21 cellular contexts compared by ENCODE assay signal in the genomic region with DNA sequence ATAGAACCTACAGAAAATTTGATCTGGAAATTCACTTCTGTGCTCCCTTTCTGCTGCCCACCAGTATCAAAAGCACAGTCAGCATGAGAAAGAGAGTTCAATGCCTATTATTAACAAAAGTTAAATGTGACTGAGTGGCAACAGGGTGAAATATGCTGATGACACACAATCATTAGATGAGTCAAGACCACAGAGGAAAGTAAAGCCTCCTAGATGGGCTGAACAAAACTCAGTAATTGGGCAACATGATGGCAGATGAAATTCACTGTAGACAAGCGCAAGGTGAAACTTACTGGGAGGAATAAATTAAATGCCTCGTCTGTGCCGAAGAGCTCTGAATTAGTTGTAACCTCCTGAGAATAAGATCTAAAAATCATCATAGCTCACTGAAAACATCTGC.
"Had no signal": no experiment of that assay in that cellular context is flagged by ENCODE, and none has a peak within 500 bp of the region (broad histone marks: within the 10 kb centered on the region; RNA-seq: fewer than 3 reads in every experiment).

No MANE protein-coding gene starts in this region.

- ATAC-seq: activated naive CD4-positive, alpha-beta T cell treated with anti-CD3 and anti-CD28 coated beads, Interleukin-2, amount 50 U/mL, for 72 hours; gastroesophageal sphincter; heart right ventricle; left ventricle myocardium superior; right cardiac atrium had no signal

- H3K27ac ChIP-seq: adrenal gland, esophagus muscularis mucosa, gastroesophageal sphincter, heart right ventricle, skin epidermis, tibial nerve, uterus had no signal

- H3K4me3 ChIP-seq: adrenal gland, esophagus muscularis mucosa, gastroesophageal sphincter, heart right ventricle, skin epidermis, tibial nerve, uterus had no signal

- FAIRE-seq: astrocyte had no signal

- H3K36me3 ChIP-seq: adrenal gland, esophagus muscularis mucosa, gastroesophageal sphincter, heart right ventricle, tibial nerve, uterus had no signal

- H3K27me3 ChIP-seq: adrenal gland, esophagus muscularis mucosa, gastroesophageal sphincter, tibial nerve, uterus had no signal

- H3K9me3 ChIP-seq: adrenal gland, esophagus muscularis mucosa, gastroesophageal sphincter, uterus had no signal

- DNase-seq: activated B cell treated with CpG ODN at 0.5 μM for 24 hours; activated CD4-positive, alpha-beta memory T cell treated with anti-CD3 and anti-CD28 coated beads for 36 hours; activated CD4-positive, alpha-beta T cell treated with anti-CD3 and anti-CD28 coated beads for 4 hours; activated gamma-delta T cell treated with Interleukin-2 at 50 U/mL for 16 hours; activated T-cell treated with anti-CD3 and anti-CD28 coated beads for 4 hours; adrenal gland; effector CD8-positive, alpha-beta T cell; heart right ventricle; immature natural killer cell; kidney glomerular epithelial cell; left ventricle myocardium superior; right cardiac atrium; stimulated activated CD4-positive, alpha-beta T cell treated with anti-CD3 and anti-CD28 coated beads, Interleukin-15, amount 100 ng/mL, for 24 hours; stimulated activated CD4-positive, alpha-beta T cell treated with anti-CD3 and anti-CD28 coated beads, Interleukin-2, amount 100 ng/mL, for 48 hours; uterus had no signal

- H3K4me1 ChIP-seq: adrenal gland, esophagus muscularis mucosa, gastroesophageal sphincter, heart right ventricle, tibial nerve, uterus had no signal
